ENCODE assay signal across 13 cellular contexts in genomic region chr7:77352688-77353406, GRCh38.
DNase-seq lines count a peak whose midpoint lies in the region; ATAC-seq and TF ChIP-seq lines count a peak whose summit lies in the region.
"Had no signal": no experiment of that assay in that cellular context is flagged by ENCODE, and none has a peak within 500 bp of the region (broad histone marks: within the 10 kb centered on the region; RNA-seq: fewer than 3 reads in every experiment).

No MANE protein-coding gene starts in this region.

- no peak for DNase-seq in CD4-positive, alpha-beta T cell
- no peak for DNase-seq in memory B cell (ENCODE audit: low spot score in 2 of 2)
- no peak for DNase-seq in hypothalamus (lab: John Stamatoyannopoulos, UW)
- DNase-seq in NCI-H2081 treated with DMSO at 0.1 percent for 48 hours (lab: John Stamatoyannopoulos, UW) = no peak
- no peak for DNase-seq in NCI-H526 (lab: John Stamatoyannopoulos, UW)
- DNase-seq in NCI-H128 (lab: John Stamatoyannopoulos, UW; ENCODE audit: unreplicated experiment) = no peak
- DNase-seq: activated CD4-positive, CD25-positive, alpha-beta regulatory T cell; cerebellar nuclear complex; left ventricle myocardium superior had no signal

- H3K36me3 Mint-ChIP-seq in CD4-positive, alpha-beta T cell (ENCODE audit: low read depth) = peaks cover 8% of the 10 kb centered on the region
- H3K36me3 Mint-ChIP-seq in T-helper 1 cell treated with Interleukin-12 subunit alpha and Interleukin-12 subunit beta and Interleukin-4 antibody, amounts not matched to agents 30 μg/mL and 1 μg/mL, for 36 hours (ENCODE audit: low read depth) = peaks cover 5% of the 10 kb centered on the region
- H3K36me3 Mint-ChIP-seq in memory B cell = peaks cover 18% of the 10 kb centered on the region

- peak overlapping the region; percentile 86 for H3K27ac Mint-ChIP-seq in CD4-positive, alpha-beta T cell
- H3K27ac Mint-ChIP-seq in T-helper 1 cell treated with Interleukin-12 subunit alpha and Interleukin-12 subunit beta and Interleukin-4 antibody, amounts not matched to agents 30 μg/mL and 1 μg/mL, for 36 hours = peak overlapping the region; percentile 5
- peak overlapping the region; percentile 89 for H3K27ac Mint-ChIP-seq in memory B cell

- no peaks in the 10 kb centered on the region for H3K27me3 ChIP-seq in CD4-positive, alpha-beta T cell (ENCODE audit: control insufficient read depth, insufficient read depth, low read length)
- H3K27me3 ChIP-seq: hepatocyte had no signal

- no peak overlapping the region for H3K27ac ChIP-seq in CD4-positive, alpha-beta T cell (ENCODE audit: low read depth, low read length)
- H3K27ac ChIP-seq: C4-2B, hepatocyte had no signal

- peaks cover 77% of the 10 kb centered on the region for H3K4me1 Mint-ChIP-seq in CD4-positive, alpha-beta T cell (ENCODE audit: low read depth)
- peaks cover 48% of the 10 kb centered on the region for H3K4me1 Mint-ChIP-seq in T-helper 1 cell treated with Interleukin-12 subunit alpha and Interleukin-12 subunit beta and Interleukin-4 antibody, amounts not matched to agents 30 μg/mL and 1 μg/mL, for 36 hours (ENCODE audit: low read depth)
- H3K4me1 Mint-ChIP-seq in memory B cell = peaks cover 21% of the 10 kb centered on the region

- H3K4me3 Mint-ChIP-seq in CD4-positive, alpha-beta T cell = peak overlapping the region; percentile 65
- H3K4me3 Mint-ChIP-seq in T-helper 1 cell treated with Interleukin-12 subunit alpha and Interleukin-12 subunit beta and Interleukin-4 antibody, amounts not matched to agents 30 μg/mL and 1 μg/mL, for 36 hours = peak overlapping the region; percentile 7
- H3K4me3 Mint-ChIP-seq in memory B cell = no peak overlapping the region

- H3K9me3 ChIP-seq in CD4-positive, alpha-beta T cell (ENCODE audit: control insufficient read depth, low read length) = no peaks in the 10 kb centered on the region

- no peaks in the 10 kb centered on the region for H3K27me3 Mint-ChIP-seq in CD4-positive, alpha-beta T cell
- no peaks in the 10 kb centered on the region for H3K27me3 Mint-ChIP-seq in T-helper 1 cell treated with Interleukin-12 subunit alpha and Interleukin-12 subunit beta and Interleukin-4 antibody, amounts not matched to agents 30 μg/mL and 1 μg/mL, for 36 hours (ENCODE audit: low read depth)
- H3K27me3 Mint-ChIP-seq in memory B cell = no peaks in the 10 kb centered on the region

- intact Hi-C loops in CD4-positive, alpha-beta T cell (cut with DNase I, micrococcal nuclease) = loop anchor here in 1 of 2 experiments (2.0 kb wide), 1 partner anchor 64 kb away; the partner anchor contains the start of gene GSAP

- no peaks in the 10 kb centered on the region for H3K9me3 Mint-ChIP-seq in CD4-positive, alpha-beta T cell
- no peaks in the 10 kb centered on the region for H3K9me3 Mint-ChIP-seq in T-helper 1 cell treated with Interleukin-12 subunit alpha and Interleukin-12 subunit beta and Interleukin-4 antibody, amounts not matched to agents 30 μg/mL and 1 μg/mL, for 36 hours
- no peaks in the 10 kb centered on the region for H3K9me3 Mint-ChIP-seq in memory B cell

- POLR2A ChIA-PET in CD4-positive, alpha-beta T cell (lab: Charles Lee) = interaction anchor here (0.8 to 1.7 kb wide), 2 partner anchors 184 to 446 kb away, joined by 3 to 4 read pairs; partner anchors contain the start of genes PHTF2, PTPN12 and TMEM60

- no peak for TF ChIP-seq CTCF in CD4-positive, alpha-beta T cell (IDR thresholded peaks at IDR 0.05)

- peak; percentile 16 for ATAC-seq in CD4-positive, alpha-beta T cell (ENCODE audit: poor library complexity)
- peak; percentile 43 for ATAC-seq in GM18517 (IDR thresholded peaks at IDR 0.05; ENCODE audit: unreplicated experiment)
- ATAC-seq in memory B cell (ENCODE audit: low read depth) = no peak
- ATAC-seq: left ventricle myocardium superior had no signal

- CTCF ChIA-PET in CD4-positive, alpha-beta T cell (lab: Charles Lee) = interaction anchor here (1.4 to 1.9 kb wide), 2 partner anchors 9 to 75 kb away, joined by 3 to 4 read pairs; no protein-coding TSS in a partner anchor

Comparison
In these comparisons a context has a peak if more than half of its experiments do, and no peak if none do; other contexts are left out.
1. H3K27ac Mint-ChIP-seq: peak in every context shown above with its lines; median percentile 89 in memory B cell; 86 in CD4-positive, alpha-beta T cell; 5 in T-helper 1 cell treated with Interleukin-12 subunit alpha and Interleukin-12 subunit beta and Interleukin-4 antibody, amounts not matched to agents 30 μg/mL and 1 μg/mL, for 36 hours.